ENCODE assay signal across 1 cellular context in the genomic region with DNA sequence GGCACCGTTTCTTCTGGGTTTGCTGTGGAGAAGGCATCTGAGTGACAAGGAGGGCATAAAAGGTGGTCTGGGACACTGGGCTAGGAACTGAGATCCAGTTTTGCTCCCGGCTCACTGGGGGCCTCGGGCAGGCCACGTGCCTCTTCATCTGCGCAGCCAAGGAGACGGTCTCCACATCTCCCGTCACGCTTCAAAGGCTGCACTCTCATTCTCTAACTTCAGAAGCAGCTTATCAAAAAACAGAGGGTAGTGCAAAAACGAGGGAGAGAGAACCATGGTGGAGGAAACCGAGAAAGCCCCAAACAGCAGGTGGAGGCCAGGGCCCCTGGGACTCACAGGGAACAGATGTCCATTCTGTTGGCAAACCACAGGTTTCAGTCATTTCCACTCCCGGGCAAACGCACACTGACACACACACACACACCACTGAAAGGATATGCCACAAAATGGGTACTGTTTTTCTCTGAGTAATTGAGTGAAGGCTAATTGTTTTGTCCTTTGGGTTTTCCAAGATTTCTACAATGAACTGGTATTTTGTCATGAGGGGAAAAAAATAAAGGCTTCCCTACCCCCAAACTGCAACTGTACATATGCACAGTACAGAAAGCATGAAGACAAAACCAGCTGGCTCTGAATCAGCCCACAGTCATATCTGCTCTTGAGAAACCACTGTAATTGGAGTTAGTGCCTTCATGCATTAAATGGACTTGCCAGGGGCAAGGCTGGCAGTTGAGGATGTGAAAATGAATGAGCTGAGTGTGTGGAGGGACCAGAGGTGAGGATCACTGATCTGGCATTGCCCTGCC.
TF ChIP-seq lines count a peak whose summit lies in the region.

No MANE protein-coding gene starts in this region.

TF ChIP-seq in GM12878, 131 proteins besides CTCF, POLR2A, EP300 and RAD21 (continued from another document and continues in another):
- TF ChIP-seq, protein P1, sequence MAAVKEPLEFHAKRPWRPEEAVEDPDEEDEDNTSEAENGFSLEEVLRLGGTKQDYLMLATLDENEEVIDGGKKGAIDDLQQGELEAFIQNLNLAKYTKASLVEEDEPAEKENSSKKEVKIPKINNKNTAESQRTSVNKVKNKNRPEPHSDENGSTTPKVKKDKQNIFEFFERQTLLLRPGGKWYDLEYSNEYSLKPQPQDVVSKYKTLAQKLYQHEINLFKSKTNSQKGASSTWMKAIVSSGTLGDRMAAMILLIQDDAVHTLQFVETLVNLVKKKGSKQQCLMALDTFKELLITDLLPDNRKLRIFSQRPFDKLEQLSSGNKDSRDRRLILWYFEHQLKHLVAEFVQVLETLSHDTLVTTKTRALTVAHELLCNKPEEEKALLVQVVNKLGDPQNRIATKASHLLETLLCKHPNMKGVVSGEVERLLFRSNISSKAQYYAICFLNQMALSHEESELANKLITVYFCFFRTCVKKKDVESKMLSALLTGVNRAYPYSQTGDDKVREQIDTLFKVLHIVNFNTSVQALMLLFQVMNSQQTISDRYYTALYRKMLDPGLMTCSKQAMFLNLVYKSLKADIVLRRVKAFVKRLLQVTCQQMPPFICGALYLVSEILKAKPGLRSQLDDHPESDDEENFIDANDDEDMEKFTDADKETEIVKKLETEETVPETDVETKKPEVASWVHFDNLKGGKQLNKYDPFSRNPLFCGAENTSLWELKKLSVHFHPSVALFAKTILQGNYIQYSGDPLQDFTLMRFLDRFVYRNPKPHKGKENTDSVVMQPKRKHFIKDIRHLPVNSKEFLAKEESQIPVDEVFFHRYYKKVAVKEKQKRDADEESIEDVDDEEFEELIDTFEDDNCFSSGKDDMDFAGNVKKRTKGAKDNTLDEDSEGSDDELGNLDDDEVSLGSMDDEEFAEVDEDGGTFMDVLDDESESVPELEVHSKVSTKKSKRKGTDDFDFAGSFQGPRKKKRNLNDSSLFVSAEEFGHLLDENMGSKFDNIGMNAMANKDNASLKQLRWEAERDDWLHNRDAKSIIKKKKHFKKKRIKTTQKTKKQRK (IDR thresholded peaks at IDR 0.05; ENCODE audit: low read depth, low read length) = no peak
- TF ChIP-seq PAX5 (IDR thresholded peaks at IDR 0.05; ENCODE audit: borderline replicate concordance, low read depth, low read length) (peak; percentile 97), SRF (IDR thresholded peaks at IDR 0.05; ENCODE audit: low read depth in 2 of 2, low read length in 2 of 2) (no peak; a peak in 1 of 4 replicates), MTA2 (IDR thresholded peaks at IDR 0.05; ENCODE audit: low read depth) (peak; percentile 87), ZNF622 (IDR thresholded peaks at IDR 0.05) (no peak), SPI1 (IDR thresholded peaks at IDR 0.05; ENCODE audit: borderline replicate concordance, insufficient read depth, low read depth, low read length) (peak; percentile 69), SP1 (IDR thresholded peaks at IDR 0.05; ENCODE audit: low read depth, low read length) (peak; percentile 56), ESRRA (IDR thresholded peaks at IDR 0.05; ENCODE audit: low read length) (no peak), SMC3 (IDR thresholded peaks at IDR 0.05; ENCODE audit: borderline replicate concordance, low read length) (peak; percentile 13; the same call in 1 of the 2 replicates), JUND (IDR thresholded peaks at IDR 0.05; ENCODE audit: low read depth, low read length) (0 out of 2 replicates have a peak, but pooled peaks have one; percentile 30), POLR2AphosphoS2 (IDR thresholded peaks at IDR 0.05; ENCODE audit: low read depth, low read length) (no peak), TCF3 (IDR thresholded peaks at IDR 0.05; ENCODE audit: borderline replicate concordance, insufficient read depth, low read depth, low read length) (peak; percentile 97), STAT1 (conservative IDR thresholded peaks at IDR 0.05) (no peak; the same call in 1 of the 2 replicates), TAF1 (IDR thresholded peaks at IDR 0.05; ENCODE audit: borderline replicate concordance, low read depth, low read length) (no peak; the same call in 1 of the 2 replicates), SMAD1 (IDR thresholded peaks at IDR 0.05; ENCODE audit: low read depth, partially characterized antibody) (no peak), POLR2AphosphoS5 (IDR thresholded peaks at IDR 0.05; ENCODE audit: low read length) (no peak; the same call in 1 of the 2 replicates), TARDBP (IDR thresholded peaks at IDR 0.05; ENCODE audit: borderline replicate concordance) (no peak), MTA3 (IDR thresholded peaks at IDR 0.05; ENCODE audit: borderline replicate concordance, low read length) (no peak), SMARCA5 (IDR thresholded peaks at IDR 0.05) (peak; percentile 80; the same call in 1 of the 2 replicates), SREBF2 (IDR thresholded peaks at IDR 0.05; ENCODE audit: low read length) (no peak), NFYA (IDR thresholded peaks at IDR 0.05; ENCODE audit: borderline replicate concordance, low read depth, low read length) (no peak), MYC (IDR thresholded peaks at IDR 0.05; ENCODE audit: insufficient read depth, insufficient read length, insufficient replicate concordance, low read length, severe bottlenecking) (peak; percentile 60), KDM1A (IDR thresholded peaks at IDR 0.05; ENCODE audit: borderline replicate concordance) (no peak), NFXL1 (IDR thresholded peaks at IDR 0.05; ENCODE audit: borderline replicate concordance) (no peak), ZNF274 (IDR thresholded peaks at IDR 0.05; ENCODE audit: insufficient read depth, insufficient read length) (no peak), NBN (IDR thresholded peaks at IDR 0.05) (peak; percentile 87), IKZF2 (IDR thresholded peaks at IDR 0.05) (peak; percentile 98 to 99), ATF7 (IDR thresholded peaks at IDR 0.05; ENCODE audit: low read depth) (peak; percentile 64; the same call in 1 of the 2 replicates), KAT2A (conservative IDR thresholded peaks at IDR 0.05; ENCODE audit: control insufficient read depth, low read depth, low read length) (no peak), ZNF217 (IDR thresholded peaks at IDR 0.05) (peak; percentile 76; the same call in 1 of the 2 replicates), TCF12 (IDR thresholded peaks at IDR 0.05; ENCODE audit: low read depth, low read length) (peak; percentile 98), CREB1 (IDR thresholded peaks at IDR 0.05; ENCODE audit: low read depth) (no peak), FOXM1 (IDR thresholded peaks at IDR 0.05; ENCODE audit: low read depth, low read length) (no peak), STAT3 (IDR thresholded peaks at IDR 0.05; ENCODE audit: low read depth, low read length) (peak; percentile 10; the same call in 1 of the 2 replicates), KLF5 (IDR thresholded peaks at IDR 0.05; ENCODE audit: partially characterized antibody) (no peak), SUZ12 (IDR thresholded peaks at IDR 0.05; ENCODE audit: unreplicated experiment) (no peak), ZNF384 (IDR thresholded peaks at IDR 0.05; ENCODE audit: borderline replicate concordance, low read depth, low read length) (no peak), BACH1 (IDR thresholded peaks at IDR 0.05; ENCODE audit: borderline replicate concordance) (no peak)
- TF ChIP-seq, protein P2, sequence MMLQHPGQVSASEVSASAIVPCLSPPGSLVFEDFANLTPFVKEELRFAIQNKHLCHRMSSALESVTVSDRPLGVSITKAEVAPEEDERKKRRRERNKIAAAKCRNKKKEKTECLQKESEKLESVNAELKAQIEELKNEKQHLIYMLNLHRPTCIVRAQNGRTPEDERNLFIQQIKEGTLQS (IDR thresholded peaks at IDR 0.05; ENCODE audit: borderline replicate concordance, extremely low read depth, low read depth, low read length) = peak; percentile 11; the same call in 1 of the 2 replicates
- TF ChIP-seq, protein P3, sequence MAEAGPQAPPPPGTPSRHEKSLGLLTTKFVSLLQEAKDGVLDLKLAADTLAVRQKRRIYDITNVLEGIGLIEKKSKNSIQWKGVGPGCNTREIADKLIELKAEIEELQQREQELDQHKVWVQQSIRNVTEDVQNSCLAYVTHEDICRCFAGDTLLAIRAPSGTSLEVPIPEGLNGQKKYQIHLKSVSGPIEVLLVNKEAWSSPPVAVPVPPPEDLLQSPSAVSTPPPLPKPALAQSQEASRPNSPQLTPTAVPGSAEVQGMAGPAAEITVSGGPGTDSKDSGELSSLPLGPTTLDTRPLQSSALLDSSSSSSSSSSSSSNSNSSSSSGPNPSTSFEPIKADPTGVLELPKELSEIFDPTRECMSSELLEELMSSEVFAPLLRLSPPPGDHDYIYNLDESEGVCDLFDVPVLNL (IDR thresholded peaks at IDR 0.05; ENCODE audit: low read depth, low read length) = no peak
- TF ChIP-seq, protein P4, sequence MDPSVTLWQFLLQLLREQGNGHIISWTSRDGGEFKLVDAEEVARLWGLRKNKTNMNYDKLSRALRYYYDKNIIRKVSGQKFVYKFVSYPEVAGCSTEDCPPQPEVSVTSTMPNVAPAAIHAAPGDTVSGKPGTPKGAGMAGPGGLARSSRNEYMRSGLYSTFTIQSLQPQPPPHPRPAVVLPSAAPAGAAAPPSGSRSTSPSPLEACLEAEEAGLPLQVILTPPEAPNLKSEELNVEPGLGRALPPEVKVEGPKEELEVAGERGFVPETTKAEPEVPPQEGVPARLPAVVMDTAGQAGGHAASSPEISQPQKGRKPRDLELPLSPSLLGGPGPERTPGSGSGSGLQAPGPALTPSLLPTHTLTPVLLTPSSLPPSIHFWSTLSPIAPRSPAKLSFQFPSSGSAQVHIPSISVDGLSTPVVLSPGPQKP (IDR thresholded peaks at IDR 0.05; ENCODE audit: low read depth, low read length) = no peak
- TF ChIP-seq, protein P5, sequence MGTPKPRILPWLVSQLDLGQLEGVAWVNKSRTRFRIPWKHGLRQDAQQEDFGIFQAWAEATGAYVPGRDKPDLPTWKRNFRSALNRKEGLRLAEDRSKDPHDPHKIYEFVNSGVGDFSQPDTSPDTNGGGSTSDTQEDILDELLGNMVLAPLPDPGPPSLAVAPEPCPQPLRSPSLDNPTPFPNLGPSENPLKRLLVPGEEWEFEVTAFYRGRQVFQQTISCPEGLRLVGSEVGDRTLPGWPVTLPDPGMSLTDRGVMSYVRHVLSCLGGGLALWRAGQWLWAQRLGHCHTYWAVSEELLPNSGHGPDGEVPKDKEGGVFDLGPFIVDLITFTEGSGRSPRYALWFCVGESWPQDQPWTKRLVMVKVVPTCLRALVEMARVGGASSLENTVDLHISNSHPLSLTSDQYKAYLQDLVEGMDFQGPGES (IDR thresholded peaks at IDR 0.05) = no peak
- TF ChIP-seq, protein P6, sequence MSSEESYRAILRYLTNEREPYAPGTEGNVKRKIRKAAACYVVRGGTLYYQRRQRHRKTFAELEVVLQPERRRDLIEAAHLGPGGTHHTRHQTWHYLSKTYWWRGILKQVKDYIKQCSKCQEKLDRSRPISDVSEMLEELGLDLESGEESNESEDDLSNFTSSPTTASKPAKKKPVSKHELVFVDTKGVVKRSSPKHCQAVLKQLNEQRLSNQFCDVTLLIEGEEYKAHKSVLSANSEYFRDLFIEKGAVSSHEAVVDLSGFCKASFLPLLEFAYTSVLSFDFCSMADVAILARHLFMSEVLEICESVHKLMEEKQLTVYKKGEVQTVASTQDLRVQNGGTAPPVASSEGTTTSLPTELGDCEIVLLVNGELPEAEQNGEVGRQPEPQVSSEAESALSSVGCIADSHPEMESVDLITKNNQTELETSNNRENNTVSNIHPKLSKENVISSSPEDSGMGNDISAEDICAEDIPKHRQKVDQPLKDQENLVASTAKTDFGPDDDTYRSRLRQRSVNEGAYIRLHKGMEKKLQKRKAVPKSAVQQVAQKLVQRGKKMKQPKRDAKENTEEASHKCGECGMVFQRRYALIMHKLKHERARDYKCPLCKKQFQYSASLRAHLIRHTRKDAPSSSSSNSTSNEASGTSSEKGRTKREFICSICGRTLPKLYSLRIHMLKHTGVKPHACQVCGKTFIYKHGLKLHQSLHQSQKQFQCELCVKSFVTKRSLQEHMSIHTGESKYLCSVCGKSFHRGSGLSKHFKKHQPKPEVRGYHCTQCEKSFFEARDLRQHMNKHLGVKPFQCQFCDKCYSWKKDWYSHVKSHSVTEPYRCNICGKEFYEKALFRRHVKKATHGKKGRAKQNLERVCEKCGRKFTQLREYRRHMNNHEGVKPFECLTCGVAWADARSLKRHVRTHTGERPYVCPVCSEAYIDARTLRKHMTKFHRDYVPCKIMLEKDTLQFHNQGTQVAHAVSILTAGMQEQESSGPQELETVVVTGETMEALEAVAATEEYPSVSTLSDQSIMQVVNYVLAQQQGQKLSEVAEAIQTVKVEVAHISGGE (CRISPR knock-in tag; IDR thresholded peaks at IDR 0.05) = no peak
- TF ChIP-seq, protein P7, sequence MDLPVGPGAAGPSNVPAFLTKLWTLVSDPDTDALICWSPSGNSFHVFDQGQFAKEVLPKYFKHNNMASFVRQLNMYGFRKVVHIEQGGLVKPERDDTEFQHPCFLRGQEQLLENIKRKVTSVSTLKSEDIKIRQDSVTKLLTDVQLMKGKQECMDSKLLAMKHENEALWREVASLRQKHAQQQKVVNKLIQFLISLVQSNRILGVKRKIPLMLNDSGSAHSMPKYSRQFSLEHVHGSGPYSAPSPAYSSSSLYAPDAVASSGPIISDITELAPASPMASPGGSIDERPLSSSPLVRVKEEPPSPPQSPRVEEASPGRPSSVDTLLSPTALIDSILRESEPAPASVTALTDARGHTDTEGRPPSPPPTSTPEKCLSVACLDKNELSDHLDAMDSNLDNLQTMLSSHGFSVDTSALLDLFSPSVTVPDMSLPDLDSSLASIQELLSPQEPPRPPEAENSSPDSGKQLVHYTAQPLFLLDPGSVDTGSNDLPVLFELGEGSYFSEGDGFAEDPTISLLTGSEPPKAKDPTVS (IDR thresholded peaks at IDR 0.05; ENCODE audit: low read depth, low read length) = no peak
- TF ChIP-seq, protein P8, sequence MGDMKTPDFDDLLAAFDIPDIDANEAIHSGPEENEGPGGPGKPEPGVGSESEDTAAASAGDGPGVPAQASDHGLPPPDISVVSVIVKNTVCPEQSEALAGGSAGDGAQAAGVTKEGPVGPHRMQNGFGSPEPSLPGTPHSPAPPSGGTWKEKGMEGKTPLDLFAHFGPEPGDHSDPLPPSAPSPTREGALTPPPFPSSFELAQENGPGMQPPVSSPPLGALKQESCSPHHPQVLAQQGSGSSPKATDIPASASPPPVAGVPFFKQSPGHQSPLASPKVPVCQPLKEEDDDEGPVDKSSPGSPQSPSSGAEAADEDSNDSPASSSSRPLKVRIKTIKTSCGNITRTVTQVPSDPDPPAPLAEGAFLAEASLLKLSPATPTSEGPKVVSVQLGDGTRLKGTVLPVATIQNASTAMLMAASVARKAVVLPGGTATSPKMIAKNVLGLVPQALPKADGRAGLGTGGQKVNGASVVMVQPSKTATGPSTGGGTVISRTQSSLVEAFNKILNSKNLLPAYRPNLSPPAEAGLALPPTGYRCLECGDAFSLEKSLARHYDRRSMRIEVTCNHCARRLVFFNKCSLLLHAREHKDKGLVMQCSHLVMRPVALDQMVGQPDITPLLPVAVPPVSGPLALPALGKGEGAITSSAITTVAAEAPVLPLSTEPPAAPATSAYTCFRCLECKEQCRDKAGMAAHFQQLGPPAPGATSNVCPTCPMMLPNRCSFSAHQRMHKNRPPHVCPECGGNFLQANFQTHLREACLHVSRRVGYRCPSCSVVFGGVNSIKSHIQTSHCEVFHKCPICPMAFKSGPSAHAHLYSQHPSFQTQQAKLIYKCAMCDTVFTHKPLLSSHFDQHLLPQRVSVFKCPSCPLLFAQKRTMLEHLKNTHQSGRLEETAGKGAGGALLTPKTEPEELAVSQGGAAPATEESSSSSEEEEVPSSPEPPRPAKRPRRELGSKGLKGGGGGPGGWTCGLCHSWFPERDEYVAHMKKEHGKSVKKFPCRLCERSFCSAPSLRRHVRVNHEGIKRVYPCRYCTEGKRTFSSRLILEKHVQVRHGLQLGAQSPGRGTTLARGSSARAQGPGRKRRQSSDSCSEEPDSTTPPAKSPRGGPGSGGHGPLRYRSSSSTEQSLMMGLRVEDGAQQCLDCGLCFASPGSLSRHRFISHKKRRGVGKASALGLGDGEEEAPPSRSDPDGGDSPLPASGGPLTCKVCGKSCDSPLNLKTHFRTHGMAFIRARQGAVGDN (IDR thresholded peaks at IDR 0.05) = peak; percentile 84
